Comparison of ENCODE assay signal across 8 cellular contexts in the genomic region with DNA sequence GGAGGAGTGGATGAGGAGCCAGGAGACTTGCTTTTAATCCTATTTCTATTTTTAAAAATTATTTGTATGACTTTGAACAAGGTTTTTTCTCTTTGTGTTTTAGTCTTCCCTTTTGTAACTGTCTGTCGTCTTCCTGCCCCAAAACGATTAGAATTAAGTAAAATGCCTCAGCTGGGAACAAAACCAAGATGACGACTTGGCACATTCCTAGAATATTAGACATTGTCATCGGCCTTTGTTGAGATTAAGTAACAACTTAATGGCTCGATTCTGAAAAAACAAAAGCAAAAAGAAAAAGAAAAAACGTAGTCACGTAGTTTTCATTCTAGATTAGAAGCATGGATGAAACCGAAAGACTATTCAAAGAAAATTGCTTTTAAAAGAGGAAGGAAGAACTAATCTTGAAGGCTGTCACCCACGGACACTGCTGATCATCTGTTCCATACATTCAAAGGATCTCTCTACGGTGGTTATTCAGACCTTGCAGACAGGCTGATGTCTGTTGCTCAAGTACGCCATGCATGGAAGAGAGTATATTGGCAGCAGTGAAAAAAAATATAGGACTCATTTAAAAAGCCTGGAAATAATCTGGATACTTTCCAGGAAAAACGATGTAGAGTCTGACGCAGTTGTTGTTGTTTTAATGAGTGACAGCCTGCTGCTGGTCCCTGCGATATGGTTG. TPM values are rescaled to one million over a fixed set of nuclear protein-coding genes. Genes with fewer than 3 reads are reported as not detected.
DNase-seq lines count a peak whose midpoint lies in the region; ATAC-seq, FAIRE-seq and TF ChIP-seq lines count a peak whose summit lies in the region.

No MANE protein-coding gene starts in this region.

- peaks cover 0 to 6% of the 10 kb centered on the region in 2 experiments for H4K20me1 ChIP-seq in H1 (replicated peaks in 1 of 2; ENCODE audit: control insufficient read depth in 1 of 2, insufficient read depth in 2 of 2, low read length in 2 of 2)

- no peak overlapping the region for H2BK12ac ChIP-seq in H1 (ENCODE audit: low read depth, low read length)

- peaks cover 3 to 11% (median 9%) of the 10 kb centered on the region in 4 experiments; a peak in 6 of 7 replicates for H3K4me1 ChIP-seq in H1 (replicated peaks in 1 of 4; ENCODE audit: control insufficient read depth in 3 of 4, insufficient read depth in 4 of 4, low read length in 3 of 4)

- H3K9me3 ChIP-seq in H1 (ENCODE audit: insufficient read depth in 2 of 2, low read depth in 1 of 2, low read length in 1 of 2): no peaks in the 10 kb centered on the region

- POLR2A ChIA-PET in H1 (lab: Charles Lee; ENCODE audit: partially characterized antibody): no interaction called here

- no peak overlapping the region for H2BK20ac ChIP-seq in H1 (ENCODE audit: low read length)

- no peak overlapping the region for H4K5ac ChIP-seq in H1 (ENCODE audit: insufficient read length, low read depth, low read length)

- no peak overlapping the region; a peak in 1 of 7 replicates for H3K9ac ChIP-seq in H1 (replicated peaks in 1 of 4; ENCODE audit: extremely low read depth in 1 of 4, low read depth in 3 of 4, low read length in 3 of 4)

- no peak for TF ChIP-seq CTCF in H1 (IDR thresholded peaks at IDR 0.05; ENCODE audit: control extremely low read depth in 1 of 3, insufficient read depth in 1 of 3, low read depth in 1 of 3, low read length in 3 of 3)

- H3K27ac ChIP-seq in H1 (ENCODE audit: low read depth, low read length): no peak overlapping the region

- CTCF ChIA-PET in H1 (lab: Charles Lee; ENCODE audit: partially characterized antibody): interaction anchor here (0.6 to 17.7 kb wide), 13 partner anchors 10 to 127 kb away, joined by 3 to 193 read pairs (median 4); partner anchors contain the start of gene B3GALNT2

- no peak overlapping the region for H2BK15ac ChIP-seq in H1 (ENCODE audit: low read length)

- no peak overlapping the region for H4K91ac ChIP-seq in H1 (replicated peaks; ENCODE audit: insufficient read length, low read length)

- peak; percentile 65 for ATAC-seq in GM18505 (IDR thresholded peaks at IDR 0.05; ENCODE audit: unreplicated experiment)
- no peak for ATAC-seq in HG02970 (IDR thresholded peaks at IDR 0.05; ENCODE audit: low FRiP score, unreplicated experiment)

- WGBS in H1 (ENCODE audit: extremely low coverage in 1 of 2, insufficient coverage in 1 of 2, insufficient read length in 1 of 2, insufficient replicate concordance in 2 of 2, low coverage in 1 of 2, low lambda C conversion rate in 2 of 2, missing lambda C conversion rate in 1 of 2), 2 experiments: 78% methylated on average over 14 of the region's 14 CpGs; no CpG with 5 or more reads in 1 of the 2 experiments

- H4K8ac ChIP-seq in H1 (ENCODE audit: extremely low read depth, insufficient read depth, low read length): no peak overlapping the region

- H3K14ac ChIP-seq in H1 (ENCODE audit: insufficient read length): no peak overlapping the region

- H3K18ac ChIP-seq in H1 (ENCODE audit: extremely low read depth, low read length): no peak overlapping the region

- no peak overlapping the region for H3K23ac ChIP-seq in H1 (ENCODE audit: insufficient read length)

- DNase-seq in HCEC 1CT (peak; percentile 59), NCI-H446 (lab: John Stamatoyannopoulos, UW) (peak; percentile 38 to 70), H1 (ENCODE audit: low read depth in 1 of 2, low spot score in 2 of 2) (no peak), iPS-NIHi11 (ENCODE audit: low spot score) (no peak), SHP77 treated with DMSO at 0.1 percent for 48 hours (lab: John Stamatoyannopoulos, UW) (no peak), ecto neural progenitor cell (ENCODE audit: low spot score) (no peak)

- no peaks in the 10 kb centered on the region for H3K27me3 ChIP-seq in H1 (replicated peaks in 1 of 4; ENCODE audit: control insufficient read depth in 3 of 4, extremely low read depth in 1 of 4, insufficient read depth in 3 of 4, low read length in 3 of 4)

- H2BK5ac ChIP-seq in H1 (ENCODE audit: low read depth, low read length): no peak overlapping the region

- FAIRE-seq in H1 (lab: Jason Lieb, UNC): no peak

- H2AK5ac ChIP-seq in H1 (ENCODE audit: low read depth, low read length): no peak overlapping the region

- TF ChIP-seq EP300 in H1 (IDR thresholded peaks at IDR 0.05; ENCODE audit: borderline replicate concordance in 1 of 2, low read depth in 2 of 2, low read length in 2 of 2): no peak

- no peak overlapping the region for H3K4me3 ChIP-seq in H1 (ENCODE audit: extremely low read depth in 1 of 4, insufficient read depth in 2 of 4, low read depth in 3 of 4, low read length in 4 of 4)

- H3K79me1 ChIP-seq in H1 (ENCODE audit: low read depth, low read length): peaks cover 18% of the 10 kb centered on the region

- no peak for TF ChIP-seq RAD21 in H1 (IDR thresholded peaks at IDR 0.05 in 1 of 2, conservative IDR thresholded peaks at IDR 0.05 in 1 of 2; ENCODE audit: low read depth in 2 of 2, low read length in 2 of 2)

- no peak overlapping the region for H2AFZ ChIP-seq in H1 (ENCODE audit: low read length)

- no peak for TF ChIP-seq POLR2A in GM18505 (IDR thresholded peaks at IDR 0.05; ENCODE audit: borderline replicate concordance, extremely low read depth, insufficient read depth, insufficient read length)
- no peak for TF ChIP-seq POLR2A in H1 (IDR thresholded peaks at IDR 0.05; ENCODE audit: control extremely low read depth in 1 of 2, low read depth in 2 of 2, low read length in 2 of 2)

- H2BK120ac ChIP-seq in H1 (replicated peaks; ENCODE audit: low read depth, low read length): no peak overlapping the region

- H3K4ac ChIP-seq in H1 (replicated peaks; ENCODE audit: insufficient read length, low read depth, low read length): no peak overlapping the region

- peaks cover 0 to 68% of the 10 kb centered on the region in 2 experiments; a peak in 2 of 4 replicates for H3K79me2 ChIP-seq in H1 (ENCODE audit: control insufficient read depth in 1 of 2, insufficient read depth in 2 of 2, low read length in 2 of 2)

- no peak overlapping the region for H3K4me2 ChIP-seq in H1 (ENCODE audit: insufficient read depth in 1 of 2, low read depth in 2 of 2, low read length in 2 of 2)

- no peaks in the 10 kb centered on the region for H3K23me2 ChIP-seq in H1 (ENCODE audit: low read depth, low read length)

- H3K56ac ChIP-seq in H1 (replicated peaks; ENCODE audit: insufficient read length, low read depth, low read length): no peak overlapping the region

- no peaks in the 10 kb centered on the region for H3K36me3 ChIP-seq in H1 (ENCODE audit: control insufficient read depth in 2 of 4, insufficient read depth in 4 of 4, low read length in 3 of 4)

TF ChIP-seq in H1, 55 proteins besides CTCF, POLR2A, EP300 and RAD21:
- no peak for TF ChIP-seq E2F6 (IDR thresholded peaks at IDR 0.05)
- 0 out of 2 replicates have a peak, but pooled peaks have one; percentile 10 for TF ChIP-seq MAFK (IDR thresholded peaks at IDR 0.05; ENCODE audit: low read depth, low read length)

RNA-seq across cellular contexts. Expression of gene GNG4, which starts 16.9 kb away (rescaled TPM):
- 96.5 and 96.8 TPM in 2 replicates for total RNA-seq in H1 (2021; fragmentation: NEBNext Ultra II Directional; extraction: Animal tissue kit (Norgen Biotek cat#: 25700))
- 95.5 and 121 TPM in 2 replicates for polyA plus RNA-seq in H1 (2011; rRNA removed)
- polyA plus RNA-seq in H1 (2011; cell fraction: cytosol; rRNA removed): 90.5 TPM
- polyA plus RNA-seq in H1 (2011; cell fraction: nucleus; rRNA removed): 63.4 TPM
- 68.1 to 92.9 TPM (median 76.7 TPM) in 4 replicates for polyA plus RNA-seq in H1 (2012, experiment 1 of 2)
- 94.3 TPM for polyA plus RNA-seq in H1 (2012, experiment 2 of 2)
- 57.1 TPM for polyA plus RNA-seq in H1 (2013, experiment 1 of 2)
- 59.0 TPM for polyA plus RNA-seq in H1 (2013, experiment 2 of 2)
- 81.3 and 104 TPM in 2 replicates for polyA minus RNA-seq in H1 (2011; rRNA and poly(A)+ RNA removed)
- 48.2 TPM for polyA minus RNA-seq in H1 (2011; cell fraction: cytosol; rRNA and poly(A)+ RNA removed)
- 19.7 TPM for polyA minus RNA-seq in H1 (2011; cell fraction: nucleus; rRNA and poly(A)+ RNA removed)

Comparison
In these comparisons a context has a peak if more than half of its experiments do, and no peak if none do; other contexts are left out.
1. DNase-seq: peak in HCEC 1CT (single experiment) and NCI-H446 (2 of 2); none in H1 (0 of 2), iPS-NIHi11 (single experiment), SHP77 treated with DMSO at 0.1 percent for 48 hours (single experiment) and ecto neural progenitor cell (single experiment).